In the genomic region with DNA sequence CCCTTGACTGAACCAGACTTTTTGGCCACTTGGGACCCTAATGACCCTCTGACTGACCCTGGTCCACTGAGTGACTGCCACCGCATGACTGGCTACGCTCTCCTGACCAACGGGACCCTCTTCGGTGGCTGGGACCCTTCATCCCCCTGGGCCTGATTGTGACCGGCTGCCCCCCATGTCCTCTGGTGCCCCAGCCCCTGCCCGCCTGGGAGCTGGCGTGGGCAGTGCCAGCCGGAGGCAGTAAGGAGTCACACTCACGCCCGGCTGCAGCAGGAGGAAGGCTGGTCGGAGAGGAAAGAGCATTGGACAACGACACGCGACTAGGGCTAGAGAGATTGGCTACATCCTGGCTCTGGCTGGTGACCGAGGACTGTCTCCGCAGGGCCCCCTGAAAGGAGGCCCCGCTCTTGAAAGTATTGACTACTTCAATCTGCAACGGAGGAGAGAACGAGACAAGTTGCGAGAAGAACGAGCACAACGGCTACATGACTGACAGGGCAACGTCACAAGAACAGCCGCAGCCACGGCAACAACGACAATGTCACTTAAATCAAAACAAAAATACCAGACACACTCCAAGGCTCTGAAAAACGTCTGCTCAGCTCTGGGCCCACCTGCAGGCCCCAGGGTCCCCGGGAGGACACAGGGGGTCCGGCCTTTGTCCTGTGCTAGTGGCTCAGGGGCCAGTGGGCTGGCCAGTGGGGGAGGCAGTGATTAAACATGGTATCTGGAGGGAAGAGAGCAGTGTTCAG, we compare ENCODE assay signal across 15 cellular contexts. TPM values are rescaled to one million over a fixed set of nuclear protein-coding genes. Genes with fewer than 3 reads are reported as not detected.
"Had no signal": no experiment of that assay in that cellular context is flagged by ENCODE, and none has a peak within 500 bp of the region (broad histone marks: within the 10 kb centered on the region; RNA-seq: fewer than 3 reads in every experiment).

No MANE protein-coding gene starts in this region.

- H3K4me3 Mint-ChIP-seq: activated naive CD8-positive, alpha-beta T cell treated with anti-CD3 and anti-CD28 coated beads for 36 hours; nephron; T-helper 1 cell treated with Interleukin-12 subunit alpha and Interleukin-12 subunit beta and Interleukin-4 antibody, amounts not matched to agents 30 μg/mL and 1 μg/mL, for 36 hours had no signal

- H3K4me3 ChIP-seq: body of pancreas, prostate gland, skin epidermis, stomach had no signal

- ATAC-seq: activated CD4-positive, CD25-positive, alpha-beta regulatory T cell treated with anti-CD3 and anti-CD28 coated beads, Interleukin-2, amount 50 U/mL, for 24 hours; body of pancreas; right cardiac atrium had no signal

- H3K27me3 ChIP-seq: body of pancreas had no signal

- H3K27ac ChIP-seq: body of pancreas, prostate gland, skin epidermis, stomach had no signal

- H3K9me3 Mint-ChIP-seq: activated naive CD8-positive, alpha-beta T cell treated with anti-CD3 and anti-CD28 coated beads for 36 hours; nephron; T-helper 1 cell treated with Interleukin-12 subunit alpha and Interleukin-12 subunit beta and Interleukin-4 antibody, amounts not matched to agents 30 μg/mL and 1 μg/mL, for 36 hours had no signal

- DNase-seq: activated naive CD8-positive, alpha-beta T cell treated with anti-CD3 and anti-CD28 coated beads for 36 hours; activated T-cell treated with anti-CD3 and anti-CD28 coated beads for 4 hours; amygdala; body of pancreas; erythroblast; foreskin melanocyte; midbrain; right cardiac atrium; stomach had no signal

- H3K36me3 ChIP-seq: prostate gland, stomach had no signal

- H3K4me1 ChIP-seq: body of pancreas, prostate gland, stomach had no signal

- H3K4me1 Mint-ChIP-seq: nephron had no signal

- H3K9me3 ChIP-seq: body of pancreas, prostate gland, stomach had no signal

- H3K27me3 Mint-ChIP-seq: activated naive CD8-positive, alpha-beta T cell treated with anti-CD3 and anti-CD28 coated beads for 36 hours had no signal

- H3K27ac Mint-ChIP-seq: activated naive CD8-positive, alpha-beta T cell treated with anti-CD3 and anti-CD28 coated beads for 36 hours; nephron; T-helper 1 cell treated with Interleukin-12 subunit alpha and Interleukin-12 subunit beta and Interleukin-4 antibody, amounts not matched to agents 30 μg/mL and 1 μg/mL, for 36 hours had no signal

RNA-seq across cellular contexts. Expression of gene GHRL, which starts 43.3 kb away (rescaled TPM):
- total RNA-seq: right cardiac atrium had no signal
- polyA plus RNA-seq: keratinocyte had no signal
